In the genomic region with DNA sequence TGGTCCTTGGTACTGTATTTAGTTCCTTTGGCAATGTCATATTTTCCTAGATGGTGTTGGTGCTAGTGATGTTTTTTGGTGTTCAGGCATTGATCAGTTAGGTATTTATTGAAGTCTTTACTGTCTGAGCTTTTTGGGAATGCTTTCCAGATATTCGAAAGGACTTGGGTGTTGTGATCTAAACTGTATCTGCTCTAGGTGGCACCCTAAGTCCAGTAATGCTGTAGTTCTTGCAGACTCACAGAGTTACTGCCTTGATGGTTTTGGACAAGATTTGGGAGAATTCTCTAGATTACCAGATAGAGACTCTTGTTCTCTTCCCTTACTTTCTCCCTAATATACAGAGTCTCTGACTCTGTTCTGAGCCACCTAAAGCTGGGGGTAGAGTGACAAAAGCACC, we compare ENCODE assay signal across 2 cellular contexts.
TF ChIP-seq lines count a peak whose summit lies in the region.

No MANE protein-coding gene starts in this region.

TF ChIP-seq in Ishikawa, 13 proteins besides CTCF, POLR2A, EP300 and RAD21 (continued from another document):
- TF ChIP-seq, protein P1, sequence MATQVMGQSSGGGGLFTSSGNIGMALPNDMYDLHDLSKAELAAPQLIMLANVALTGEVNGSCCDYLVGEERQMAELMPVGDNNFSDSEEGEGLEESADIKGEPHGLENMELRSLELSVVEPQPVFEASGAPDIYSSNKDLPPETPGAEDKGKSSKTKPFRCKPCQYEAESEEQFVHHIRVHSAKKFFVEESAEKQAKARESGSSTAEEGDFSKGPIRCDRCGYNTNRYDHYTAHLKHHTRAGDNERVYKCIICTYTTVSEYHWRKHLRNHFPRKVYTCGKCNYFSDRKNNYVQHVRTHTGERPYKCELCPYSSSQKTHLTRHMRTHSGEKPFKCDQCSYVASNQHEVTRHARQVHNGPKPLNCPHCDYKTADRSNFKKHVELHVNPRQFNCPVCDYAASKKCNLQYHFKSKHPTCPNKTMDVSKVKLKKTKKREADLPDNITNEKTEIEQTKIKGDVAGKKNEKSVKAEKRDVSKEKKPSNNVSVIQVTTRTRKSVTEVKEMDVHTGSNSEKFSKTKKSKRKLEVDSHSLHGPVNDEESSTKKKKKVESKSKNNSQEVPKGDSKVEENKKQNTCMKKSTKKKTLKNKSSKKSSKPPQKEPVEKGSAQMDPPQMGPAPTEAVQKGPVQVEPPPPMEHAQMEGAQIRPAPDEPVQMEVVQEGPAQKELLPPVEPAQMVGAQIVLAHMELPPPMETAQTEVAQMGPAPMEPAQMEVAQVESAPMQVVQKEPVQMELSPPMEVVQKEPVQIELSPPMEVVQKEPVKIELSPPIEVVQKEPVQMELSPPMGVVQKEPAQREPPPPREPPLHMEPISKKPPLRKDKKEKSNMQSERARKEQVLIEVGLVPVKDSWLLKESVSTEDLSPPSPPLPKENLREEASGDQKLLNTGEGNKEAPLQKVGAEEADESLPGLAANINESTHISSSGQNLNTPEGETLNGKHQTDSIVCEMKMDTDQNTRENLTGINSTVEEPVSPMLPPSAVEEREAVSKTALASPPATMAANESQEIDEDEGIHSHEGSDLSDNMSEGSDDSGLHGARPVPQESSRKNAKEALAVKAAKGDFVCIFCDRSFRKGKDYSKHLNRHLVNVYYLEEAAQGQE (IDR thresholded peaks at IDR 0.05; ENCODE audit: low read depth): no peak
- TF ChIP-seq ZBTB7A (IDR thresholded peaks at IDR 0.05; ENCODE audit: low read depth) (no peak), CEBPB (IDR thresholded peaks at IDR 0.05) (no peak), TCF12 (IDR thresholded peaks at IDR 0.05; ENCODE audit: low read depth) (no peak), EGR1 (IDR thresholded peaks at IDR 0.05) (no peak)
- TF ChIP-seq, protein P2, sequence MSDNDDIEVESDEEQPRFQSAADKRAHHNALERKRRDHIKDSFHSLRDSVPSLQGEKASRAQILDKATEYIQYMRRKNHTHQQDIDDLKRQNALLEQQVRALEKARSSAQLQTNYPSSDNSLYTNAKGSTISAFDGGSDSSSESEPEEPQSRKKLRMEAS (IDR thresholded peaks at IDR 0.05): no peak
TF ChIP-seq in Ishikawa: peak in this region for 0.

TF ChIP-seq in liver, 16 proteins besides CTCF, POLR2A, EP300 and RAD21 (continued from another document):
- TF ChIP-seq, protein P1 (IDR thresholded peaks at IDR 0.05): no peak
- TF ChIP-seq EGR1 (IDR thresholded peaks at IDR 0.05; ENCODE audit: low read depth in 2 of 2): no peak
- no peak for TF ChIP-seq FOXA2 (IDR thresholded peaks at IDR 0.05)
- no peak for TF ChIP-seq YY1 (IDR thresholded peaks at IDR 0.05)
- no peak for TF ChIP-seq RXRA (IDR thresholded peaks at IDR 0.05)
- no peak for TF ChIP-seq HNF4A (conservative IDR thresholded peaks at IDR 0.05)
